ENCODE assay signal across 9 cellular contexts in genomic region chr12:121214171-121214777, GRCh38. TPM values are rescaled to one million over a fixed set of nuclear protein-coding genes. Genes with fewer than 3 reads are reported as not detected.
A peak's percentile ranks its signal among the peaks of the same experiment; 100 is the strongest.
DNase-seq lines count a peak whose midpoint lies in the region; ATAC-seq lines count a peak whose summit lies in the region.
"Had no signal": no experiment of that assay in that cellular context is flagged by ENCODE, and none has a peak within 500 bp of the region (broad histone marks: within the 10 kb centered on the region; RNA-seq: fewer than 3 reads in every experiment).

No MANE protein-coding gene starts in this region.

- H3K27me3 ChIP-seq in effector memory CD4-positive, alpha-beta T cell (replicated peaks; ENCODE audit: control insufficient read depth, insufficient read depth, low read length, poor library complexity, severe bottlenecking), result no peaks in the 10 kb centered on the region

- no peak for ATAC-seq in GM18498 (IDR thresholded peaks at IDR 0.05; ENCODE audit: unreplicated experiment)
- ATAC-seq in HG02763 (IDR thresholded peaks at IDR 0.05; ENCODE audit: unreplicated experiment), result no peak

- H3K4me1 ChIP-seq in effector memory CD4-positive, alpha-beta T cell (ENCODE audit: control insufficient read depth, insufficient read depth, low read length, poor library complexity, severe bottlenecking), result peaks cover 20% of the 10 kb centered on the region

- peak overlapping the region; percentile 40 for H3K27ac ChIP-seq in effector memory CD4-positive, alpha-beta T cell (ENCODE audit: insufficient read depth, low read length, poor library complexity, severe bottlenecking)
- H3K27ac ChIP-seq: SK-N-MC had no signal

- H3K9me3 ChIP-seq in effector memory CD4-positive, alpha-beta T cell (ENCODE audit: control insufficient read depth, low read length), result no peaks in the 10 kb centered on the region

- H3K4me3 ChIP-seq in effector memory CD4-positive, alpha-beta T cell (ENCODE audit: insufficient read depth, low read depth, low read length, poor library complexity, severe bottlenecking), result no peak overlapping the region
- no peak overlapping the region for H3K4me3 ChIP-seq in skeletal muscle cell (ENCODE audit: low read depth, low read length)
- H3K4me3 ChIP-seq: SK-N-MC had no signal

- peak; percentile 76 for DNase-seq in ELR (ENCODE audit: low read depth)
- DNase-seq in SIG-M5 treated with dmso at 0.1 percent for 504 hours (lab: John Stamatoyannopoulos, UW; ENCODE audit: unreplicated experiment), result peak; percentile 70
- DNase-seq in effector memory CD4-positive, alpha-beta T cell, result peak in 1 of 3 donors; percentile 31
- peak; percentile 22 for DNase-seq in skeletal muscle cell (ENCODE audit: low read depth)
- no peak for DNase-seq in mucosa of gallbladder (ENCODE audit: low spot score)
- DNase-seq in hepatic stellate cell (ENCODE audit: low spot score), result no peak

- H3K36me3 ChIP-seq in effector memory CD4-positive, alpha-beta T cell (ENCODE audit: control insufficient read depth, insufficient read depth, low read length), result peaks cover 23% of the 10 kb centered on the region

RNA-seq across cellular contexts. Expression of gene P2RX4, which starts 4.3 kb away (rescaled TPM):
- total RNA-seq in mucosa of gallbladder, result 66.6 TPM

Comparison
In these comparisons a context has a peak if more than half of its experiments do, and no peak if none do; other contexts are left out.
1. DNase-seq: peak in ELR (single experiment), SIG-M5 treated with dmso at 0.1 percent for 504 hours (single experiment) and skeletal muscle cell (single experiment); none in mucosa of gallbladder (single experiment) and hepatic stellate cell (single experiment).